ENCODE assay signal across 9 cellular contexts in genomic region chr16:68417711-68418301, GRCh38. TPM values are rescaled to one million over a fixed set of nuclear protein-coding genes. Genes with fewer than 3 reads are reported as not detected.
DNase-seq lines count a peak whose midpoint lies in the region; ATAC-seq, FAIRE-seq and TF ChIP-seq lines count a peak whose summit lies in the region.
"Had no signal": no experiment of that assay in that cellular context is flagged by ENCODE, and none has a peak within 500 bp of the region (broad histone marks: within the 10 kb centered on the region; RNA-seq: fewer than 3 reads in every experiment).

No MANE protein-coding gene starts in this region.

- H3K27ac ChIP-seq in PC-9 (peak overlapping the region; percentile 63), muscle layer of duodenum (ENCODE audit: low read length) (peak overlapping the region; percentile 76), WERI-Rb-1 (no peak overlapping the region)

- TF ChIP-seq CTCF in PC-9 (conservative IDR thresholded peaks at IDR 0.05) = no peak
- TF ChIP-seq CTCF in WERI-Rb-1 (IDR thresholded peaks at IDR 0.05; ENCODE audit: low read depth, low read length) = no peak

- peaks cover 29% of the 10 kb centered on the region for H3K4me1 ChIP-seq in PC-9 (replicated peaks; ENCODE audit: insufficient read depth)
- H3K4me1 ChIP-seq in muscle layer of duodenum (ENCODE audit: control insufficient read depth in 1 of 2, insufficient read depth in 2 of 2, low read length in 2 of 2) = no peaks in the 10 kb centered on the region

- H3K36me3 ChIP-seq in PC-9 (ENCODE audit: low read depth) (no peaks in the 10 kb centered on the region), muscle layer of duodenum (ENCODE audit: control insufficient read depth in 1 of 2, insufficient read depth in 2 of 2, low read length in 2 of 2) (no peaks in the 10 kb centered on the region), WERI-Rb-1 (no peaks in the 10 kb centered on the region)

- H3K9me3 ChIP-seq in PC-9 (ENCODE audit: insufficient read depth, low read depth) = no peaks in the 10 kb centered on the region
- no peaks in the 10 kb centered on the region for H3K9me3 ChIP-seq in muscle layer of duodenum (ENCODE audit: control insufficient read depth in 1 of 2, low read length in 2 of 2)
- H3K9me3 ChIP-seq in WERI-Rb-1 (ENCODE audit: severe bottlenecking) = no peaks in the 10 kb centered on the region

- peak; percentile 34 for TF ChIP-seq POLR2A in GM19099 (IDR thresholded peaks at IDR 0.05; ENCODE audit: extremely low read depth, insufficient read length, low read depth)

- 0 out of 2 replicates have a peak overlapping the region, but pooled peaks have one; percentile 28 for H2AFZ ChIP-seq in PC-9

- peak overlapping the region; percentile 70 for H3K4me2 ChIP-seq in PC-9

- H3K27me3 ChIP-seq in PC-9 (ENCODE audit: insufficient read depth, low read depth) (no peaks in the 10 kb centered on the region), muscle layer of duodenum (ENCODE audit: low read depth, low read length) (no peaks in the 10 kb centered on the region), WERI-Rb-1 (ENCODE audit: insufficient read depth, low read depth, severe bottlenecking) (no peaks in the 10 kb centered on the region)

- peak; percentile 81 for ATAC-seq in HG03159 (IDR thresholded peaks at IDR 0.05; ENCODE audit: unreplicated experiment)

- H3F3A ChIP-seq in PC-9 (ENCODE audit: insufficient read depth, low read depth) = peaks cover 29% of the 10 kb centered on the region

- H3K79me2 ChIP-seq in PC-9 (ENCODE audit: low read depth) = no peaks in the 10 kb centered on the region

- no peaks in the 10 kb centered on the region for H4K20me1 ChIP-seq in PC-9 (ENCODE audit: insufficient read depth)

- CTCF ChIA-PET in PC-9 (lab: Charles Lee) = interaction anchor here (0.5 to 1.3 kb wide), 5 partner anchors 8 to 319 kb away, joined by 3 to 6 read pairs (median 5); partner anchors contain the start of gene CDH1
- CTCF ChIA-PET in HEK293T (lab: Yijun Ruan, JAX) = no interaction called here

- DNase-seq in PC-9 (peak; percentile 70 to 75), urothelium cell line (ENCODE audit: low spot score) (peak; percentile 77), WERI-Rb-1 (no peak), HEK293T (ENCODE audit: extremely low spot score) (no peak)
- DNase-seq in activated effector memory CD4-positive, alpha-beta T cell treated with Interleukin-2 at 50 U/mL for 16 hours = peak; percentile 80

- H3K9me2 ChIP-seq in PC-9 (ENCODE audit: insufficient read depth) = no peaks in the 10 kb centered on the region

- FAIRE-seq in urothelium cell line (lab: Jason Lieb, UNC) = no peak
- FAIRE-seq: TTC549 had no signal

- POLR2A ChIA-PET in PC-9 (lab: Charles Lee; ENCODE audit: unreplicated experiment) (no interaction called here), HEK293T (lab: Yijun Ruan, JAX) (interaction anchor here (1.1 kb wide), 1 partner anchor 12 kb away, joined by 3 read pairs; no protein-coding TSS in a partner anchor)

- peak overlapping the region; percentile 33; the same call in 1 of the 2 replicates for H3K4me3 ChIP-seq in PC-9
- H3K4me3 ChIP-seq in muscle layer of duodenum (ENCODE audit: low read depth in 1 of 2, low read length in 2 of 2) = no peak overlapping the region
- no peak overlapping the region for H3K4me3 ChIP-seq in WERI-Rb-1 (ENCODE audit: low read depth, low read length)

- no TSS peak for BruUV-seq in PC-9 (replicated peaks; lab: Mats Ljungman, UMichigan)

- intact Hi-C loops in PC-9 (cut with micrococcal nuclease; ENCODE audit: unreplicated experiment) = loop anchor here (2.0 kb wide), 1 partner anchor 57 kb away; no protein-coding TSS in a partner anchor

TF ChIP-seq in HEK293T, 16 proteins besides CTCF, POLR2A, EP300 and RAD21:
- TF ChIP-seq FOXM1 (IDR thresholded peaks at IDR 0.05; ENCODE audit: borderline replicate concordance) (no peak), FOXK2 (IDR thresholded peaks at IDR 0.05) (no peak), ZNF384 (IDR thresholded peaks at IDR 0.05) (no peak), BHLHE40 (IDR thresholded peaks at IDR 0.05; ENCODE audit: borderline replicate concordance) (no peak), SUZ12 (IDR thresholded peaks at IDR 0.05) (no peak), FOXA1 (IDR thresholded peaks at IDR 0.05) (no peak), L3MBTL2 (conservative IDR thresholded peaks at IDR 0.05) (no peak), NFRKB (IDR thresholded peaks at IDR 0.05) (no peak), CTBP1 (IDR thresholded peaks at IDR 0.05; ENCODE audit: borderline replicate concordance) (no peak), ARNT (IDR thresholded peaks at IDR 0.05) (no peak), SP1 (IDR thresholded peaks at IDR 0.05) (no peak), ELF4 (IDR thresholded peaks at IDR 0.05) (no peak), TARDBP (IDR thresholded peaks at IDR 0.05) (no peak), LEF1 (IDR thresholded peaks at IDR 0.05; ENCODE audit: borderline replicate concordance) (no peak), HDGF (IDR thresholded peaks at IDR 0.05; ENCODE audit: borderline replicate concordance) (no peak)
- TF ChIP-seq, protein P1, sequence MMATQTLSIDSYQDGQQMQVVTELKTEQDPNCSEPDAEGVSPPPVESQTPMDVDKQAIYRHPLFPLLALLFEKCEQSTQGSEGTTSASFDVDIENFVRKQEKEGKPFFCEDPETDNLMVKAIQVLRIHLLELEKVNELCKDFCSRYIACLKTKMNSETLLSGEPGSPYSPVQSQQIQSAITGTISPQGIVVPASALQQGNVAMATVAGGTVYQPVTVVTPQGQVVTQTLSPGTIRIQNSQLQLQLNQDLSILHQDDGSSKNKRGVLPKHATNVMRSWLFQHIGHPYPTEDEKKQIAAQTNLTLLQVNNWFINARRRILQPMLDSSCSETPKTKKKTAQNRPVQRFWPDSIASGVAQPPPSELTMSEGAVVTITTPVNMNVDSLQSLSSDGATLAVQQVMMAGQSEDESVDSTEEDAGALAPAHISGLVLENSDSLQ (IDR thresholded peaks at IDR 0.05) = no peak
TF ChIP-seq in HEK293T: peak in this region for 0.

RNA-seq across cellular contexts. Expression of gene SMPD3, which starts 30.5 kb away (rescaled TPM):
- 0.30 and 0.94 TPM in 2 replicates for total RNA-seq in PC-9 (2021)

Comparison
In these comparisons a context has a peak if more than half of its experiments do, and no peak if none do; other contexts are left out.
1. DNase-seq: peak in PC-9 (2 of 2), activated effector memory CD4-positive, alpha-beta T cell treated with Interleukin-2 at 50 U/mL for 16 hours (single experiment) and urothelium cell line (single experiment); none in WERI-Rb-1 (single experiment) and HEK293T (single experiment).